In genomic region chr1:205296154-205296553, GRCh38 we compare ENCODE assay signal across 19 cellular contexts. TPM values are rescaled to one million over a fixed set of nuclear protein-coding genes. Genes with fewer than 3 reads are reported as not detected.
DNase-seq lines count a peak whose midpoint lies in the region; ATAC-seq and TF ChIP-seq lines count a peak whose summit lies in the region.
"Had no signal": no experiment of that assay in that cellular context is flagged by ENCODE, and none has a peak within 500 bp of the region (broad histone marks: within the 10 kb centered on the region; RNA-seq: fewer than 3 reads in every experiment).

No MANE protein-coding gene starts in this region.

- peak overlapping the region; percentile 28 for H3K18ac ChIP-seq in mesendoderm (ENCODE audit: low read length)

- no peak overlapping the region for H4K8ac ChIP-seq in mesendoderm (ENCODE audit: low read depth, low read length)

- H3K4me1 Mint-ChIP-seq in activated CD8-positive, alpha-beta T cell treated with anti-CD3 and anti-CD28 coated beads for 36 hours (ENCODE audit: low read depth): peaks cover 58% of the 10 kb centered on the region
- H3K4me1 Mint-ChIP-seq in activated CD8-positive, alpha-beta T cell treated with anti-CD3 and anti-CD28 coated beads, Interleukin-2, amount 10 ng/mL, durations not matched to agents 7 days and 5 days (ENCODE audit: low read depth): peaks cover 14% of the 10 kb centered on the region
- peaks cover 77 to 87% (median 87%) of the 10 kb centered on the region in 3 donors for H3K4me1 Mint-ChIP-seq in T-cell
- H3K4me1 Mint-ChIP-seq in stimulated activated naive B cell treated with anti-CD40 and anti-IgM and Interleukin-4, amounts not matched to agents 10 μg/mL and 1 μg/mL and 100 μg/mL, for 72 hours: peaks cover 53 to 90% of the 10 kb centered on the region in 2 donors

- TF ChIP-seq CTCF in activated CD8-positive, alpha-beta T cell treated with anti-CD3 and anti-CD28 coated beads for 36 hours (IDR thresholded peaks at IDR 0.05): no peak

- CTCF ChIA-PET in activated CD8-positive, alpha-beta T cell treated with anti-CD3 and anti-CD28 coated beads for 36 hours (lab: Charles Lee): interaction anchor here (1.1 to 2.3 kb wide), 2 partner anchors 29 to 39 kb away, joined by 4 to 9 read pairs; no protein-coding TSS in a partner anchor
- CTCF ChIA-PET in activated CD8-positive, alpha-beta T cell treated with anti-CD3 and anti-CD28 coated beads, Interleukin-2, amount 10 ng/mL, durations not matched to agents 7 days and 5 days (lab: Charles Lee): interaction anchor here (0.9 to 31.0 kb wide), 4 partner anchors 12 to 29 kb away, joined by 3 to 1266 read pairs (median 16); partner anchors contain the start of gene NUAK2
- CTCF ChIA-PET in T-cell (lab: Charles Lee): interaction anchor here in 1 of 2 donors (1.0 to 1.3 kb wide), 2 partner anchors 10 to 29 kb away, joined by 3 to 5 read pairs; no protein-coding TSS in a partner anchor

- no peaks in the 10 kb centered on the region for H3K27me3 Mint-ChIP-seq in activated CD8-positive, alpha-beta T cell treated with anti-CD3 and anti-CD28 coated beads for 36 hours
- peaks cover 28% of the 10 kb centered on the region for H3K27me3 Mint-ChIP-seq in activated CD8-positive, alpha-beta T cell treated with anti-CD3 and anti-CD28 coated beads, Interleukin-2, amount 10 ng/mL, durations not matched to agents 7 days and 5 days (ENCODE audit: low read depth)
- no peaks in the 10 kb centered on the region for H3K27me3 Mint-ChIP-seq in T-cell
- no peaks in the 10 kb centered on the region for H3K27me3 Mint-ChIP-seq in stimulated activated naive B cell treated with anti-CD40 and anti-IgM and Interleukin-4, amounts not matched to agents 10 μg/mL and 1 μg/mL and 100 μg/mL, for 72 hours
- H3K27me3 Mint-ChIP-seq: activated CD4-positive, alpha-beta memory T cell treated with anti-CD3 and anti-CD28 coated beads for 36 hours had no signal

- H3K9ac ChIP-seq in mesendoderm (ENCODE audit: low read length): no peak overlapping the region
- H3K9ac ChIP-seq: BLaER1 had no signal

- no peak overlapping the region for H3K4me2 ChIP-seq in mesendoderm (ENCODE audit: low read length)
- H3K4me2 ChIP-seq: BLaER1 had no signal

- WGBS in mesendoderm (ENCODE audit: extremely low coverage, insufficient coverage, low lambda C conversion rate): no CpG with 5 or more reads among the region's 2 CpGs

- intact Hi-C loops in activated CD8-positive, alpha-beta T cell treated with anti-CD3 and anti-CD28 coated beads for 36 hours (cut with micrococcal nuclease): no loop called here

- POLR2A ChIA-PET in activated CD8-positive, alpha-beta T cell treated with anti-CD3 and anti-CD28 coated beads for 36 hours (lab: Charles Lee): interaction anchor here (0.7 to 1.0 kb wide), 3 partner anchors 13 to 97 kb away, joined by 3 to 5 read pairs (median 3); no protein-coding TSS in a partner anchor
- POLR2A ChIA-PET in activated CD8-positive, alpha-beta T cell treated with anti-CD3 and anti-CD28 coated beads, Interleukin-2, amount 10 ng/mL, durations not matched to agents 7 days and 5 days (lab: Charles Lee): no interaction called here
- POLR2A ChIA-PET in T-cell (lab: Charles Lee): no interaction called here

- H2BK15ac ChIP-seq in mesendoderm (replicated peaks; ENCODE audit: low read depth): no peak overlapping the region

- H3K9me3 Mint-ChIP-seq in activated CD8-positive, alpha-beta T cell treated with anti-CD3 and anti-CD28 coated beads for 36 hours: no peaks in the 10 kb centered on the region
- no peaks in the 10 kb centered on the region for H3K9me3 Mint-ChIP-seq in activated CD8-positive, alpha-beta T cell treated with anti-CD3 and anti-CD28 coated beads, Interleukin-2, amount 10 ng/mL, durations not matched to agents 7 days and 5 days (ENCODE audit: insufficient read depth)
- no peaks in the 10 kb centered on the region for H3K9me3 Mint-ChIP-seq in T-cell
- no peaks in the 10 kb centered on the region for H3K9me3 Mint-ChIP-seq in stimulated activated naive B cell treated with anti-CD40 and anti-IgM and Interleukin-4, amounts not matched to agents 10 μg/mL and 1 μg/mL and 100 μg/mL, for 72 hours
- H3K9me3 Mint-ChIP-seq: activated CD4-positive, alpha-beta memory T cell treated with anti-CD3 and anti-CD28 coated beads for 36 hours; activated T-cell treated with anti-CD3 and anti-CD28 coated beads, Interleukin-2, amount 50 U/mL, for 4 hours had no signal

- no peak overlapping the region for H4K5ac ChIP-seq in mesendoderm (ENCODE audit: low read length)

- H3K4ac ChIP-seq in mesendoderm (ENCODE audit: low read depth, low read length): peak overlapping the region; percentile 88

- H3K23ac ChIP-seq in mesendoderm (ENCODE audit: low read length): no peak overlapping the region

- no peak overlapping the region for H3K4me3 ChIP-seq in mesendoderm (ENCODE audit: low read length)
- H3K4me3 ChIP-seq: BLaER1, lower lobe of right lung, spleen, suprapubic skin had no signal

- peak; percentile 40 for ATAC-seq in activated CD8-positive, alpha-beta T cell treated with anti-CD3 and anti-CD28 coated beads for 36 hours
- ATAC-seq in activated CD8-positive, alpha-beta T cell treated with anti-CD3 and anti-CD28 coated beads, Interleukin-2, amount 10 ng/mL, durations not matched to agents 7 days and 5 days: no peak
- peak in 3 of 4 experiments; percentile 36 to 55 (median 40) for ATAC-seq in T-cell (replicated peaks in 1 of 4)
- ATAC-seq in stimulated activated naive B cell treated with anti-CD40 and anti-IgM and Interleukin-4, amounts not matched to agents 10 μg/mL and 1 μg/mL and 100 μg/mL, for 72 hours (replicated peaks): peak in 1 of 2 donors; percentile 21
- ATAC-seq in esophagus mucosa: no peak
- ATAC-seq: HepG2, lower lobe of right lung had no signal

- no peaks in the 10 kb centered on the region for H3K79me2 ChIP-seq in mesendoderm (ENCODE audit: control insufficient read depth, insufficient read depth, low read length)

- no peaks in the 10 kb centered on the region for H3K79me1 ChIP-seq in mesendoderm (ENCODE audit: low read length)

- peaks cover 30% of the 10 kb centered on the region for H3K4me1 ChIP-seq in mesendoderm (ENCODE audit: control insufficient read depth, low read depth, low read length)

- H3K36me3 ChIP-seq in mesendoderm (ENCODE audit: control insufficient read depth, insufficient read depth, low read length): no peaks in the 10 kb centered on the region
- H3K36me3 ChIP-seq: BLaER1, lower lobe of right lung, suprapubic skin had no signal

- peak overlapping the region; percentile 27 for H2AK5ac ChIP-seq in mesendoderm (ENCODE audit: low read length)

- peak overlapping the region; percentile 44 for H3K56ac ChIP-seq in mesendoderm (ENCODE audit: low read length)

- H2BK5ac ChIP-seq in mesendoderm (ENCODE audit: low read length): peak overlapping the region; percentile 22

- no peak overlapping the region for H2BK120ac ChIP-seq in mesendoderm (ENCODE audit: low read depth, low read length)

- H3K27me3 ChIP-seq in mesendoderm (ENCODE audit: insufficient read depth, low read length, poor library complexity): no peaks in the 10 kb centered on the region
- H3K27me3 ChIP-seq: spleen, suprapubic skin had no signal

- H3K36me3 Mint-ChIP-seq in activated CD8-positive, alpha-beta T cell treated with anti-CD3 and anti-CD28 coated beads for 36 hours (ENCODE audit: low read depth): no peaks in the 10 kb centered on the region
- no peaks in the 10 kb centered on the region for H3K36me3 Mint-ChIP-seq in activated CD8-positive, alpha-beta T cell treated with anti-CD3 and anti-CD28 coated beads, Interleukin-2, amount 10 ng/mL, durations not matched to agents 7 days and 5 days (ENCODE audit: low read depth)
- H3K36me3 Mint-ChIP-seq in T-cell: peaks cover 3% of the 10 kb centered on the region
- H3K36me3 Mint-ChIP-seq in stimulated activated naive B cell treated with anti-CD40 and anti-IgM and Interleukin-4, amounts not matched to agents 10 μg/mL and 1 μg/mL and 100 μg/mL, for 72 hours: peaks cover 0 to 7% of the 10 kb centered on the region in 2 donors

- no peak overlapping the region for H3K4me3 Mint-ChIP-seq in activated CD8-positive, alpha-beta T cell treated with anti-CD3 and anti-CD28 coated beads for 36 hours
- no peak overlapping the region for H3K4me3 Mint-ChIP-seq in activated CD8-positive, alpha-beta T cell treated with anti-CD3 and anti-CD28 coated beads, Interleukin-2, amount 10 ng/mL, durations not matched to agents 7 days and 5 days
- no peak overlapping the region for H3K4me3 Mint-ChIP-seq in T-cell
- H3K4me3 Mint-ChIP-seq in stimulated activated naive B cell treated with anti-CD40 and anti-IgM and Interleukin-4, amounts not matched to agents 10 μg/mL and 1 μg/mL and 100 μg/mL, for 72 hours: no peak overlapping the region
- H3K4me3 Mint-ChIP-seq: activated CD4-positive, alpha-beta memory T cell treated with anti-CD3 and anti-CD28 coated beads for 36 hours; activated T-cell treated with anti-CD3 and anti-CD28 coated beads, Interleukin-2, amount 50 U/mL, for 4 hours had no signal

- no peak overlapping the region for H3K27ac Mint-ChIP-seq in activated CD8-positive, alpha-beta T cell treated with anti-CD3 and anti-CD28 coated beads for 36 hours
- no peak overlapping the region for H3K27ac Mint-ChIP-seq in activated CD8-positive, alpha-beta T cell treated with anti-CD3 and anti-CD28 coated beads, Interleukin-2, amount 10 ng/mL, durations not matched to agents 7 days and 5 days
- peak overlapping the region; percentile 71 to 89 for H3K27ac Mint-ChIP-seq in T-cell
- H3K27ac Mint-ChIP-seq in stimulated activated naive B cell treated with anti-CD40 and anti-IgM and Interleukin-4, amounts not matched to agents 10 μg/mL and 1 μg/mL and 100 μg/mL, for 72 hours: peak overlapping the region; percentile 56

- peak overlapping the region; percentile 74 for H3K27ac ChIP-seq in mesendoderm (ENCODE audit: low read depth, low read length)
- H3K27ac ChIP-seq: BLaER1, lower lobe of right lung, suprapubic skin had no signal

- no peak for DNase-seq in activated CD8-positive, alpha-beta T cell treated with anti-CD3 and anti-CD28 coated beads for 36 hours
- DNase-seq in activated CD8-positive, alpha-beta T cell treated with anti-CD3 and anti-CD28 coated beads, Interleukin-2, amount 10 ng/mL, durations not matched to agents 7 days and 5 days: no peak
- no peak for DNase-seq in T-cell
- no peak for DNase-seq in mesendoderm
- DNase-seq in stimulated activated naive B cell treated with anti-CD40 and anti-IgM and Interleukin-4, amounts not matched to agents 10 μg/mL and 1 μg/mL and 100 μg/mL, for 72 hours: no peak
- DNase-seq in NCI-H82 treated with DMSO at 0.1 percent for 48 hours (lab: John Stamatoyannopoulos, UW; ENCODE audit: unreplicated experiment): no peak
- DNase-seq in activated effector memory CD4-positive, alpha-beta T cell treated with Interleukin-2 at 50 U/mL for 16 hours: no peak
- DNase-seq: 8988T; activated CD4-positive, alpha-beta memory T cell treated with anti-CD3 and anti-CD28 coated beads for 36 hours; activated T-cell treated with anti-CD3 and anti-CD28 coated beads, Interleukin-2, amount 50 U/mL, for 4 hours; DMS53; lower lobe of right lung; NCI-H1694 treated with DMSO at 0.1 percent for 48 hours; NCI-H345; spleen had no signal

RNA-seq across cellular contexts. Expression of gene NUAK2, which starts 25.4 kb away (rescaled TPM):
- 1 to 10 TPM; 1.9 TPM for total RNA-seq in activated CD8-positive, alpha-beta T cell treated with anti-CD3 and anti-CD28 coated beads for 36 hours
- 1 to 10 TPM; 1.6 TPM for total RNA-seq in activated CD8-positive, alpha-beta T cell treated with anti-CD3 and anti-CD28 coated beads, Interleukin-2, amount 10 ng/mL, durations not matched to agents 7 days and 5 days
- total RNA-seq in T-cell (10 to 100 TPM; 15.0 to 38.7 (median 32.7) TPM), esophagus mucosa (28.3 TPM)
- 11.0 TPM for polyA plus RNA-seq in mesendoderm (2013, experiment 1 of 2)
- 11.3 TPM for polyA plus RNA-seq in mesendoderm (2013, experiment 2 of 2)

Comparison
In these comparisons a context has a peak if more than half of its experiments do, and no peak if none do; other contexts are left out.
1. ATAC-seq: peak in activated CD8-positive, alpha-beta T cell treated with anti-CD3 and anti-CD28 coated beads for 36 hours (single experiment) and T-cell (3 of 4); none in activated CD8-positive, alpha-beta T cell treated with anti-CD3 and anti-CD28 coated beads, Interleukin-2, amount 10 ng/mL, durations not matched to agents 7 days and 5 days (single experiment) and esophagus mucosa (single experiment).
2. H3K27ac Mint-ChIP-seq: peak in T-cell (2 of 2) and stimulated activated naive B cell treated with anti-CD40 and anti-IgM and Interleukin-4, amounts not matched to agents 10 μg/mL and 1 μg/mL and 100 μg/mL, for 72 hours (single experiment); none in activated CD8-positive, alpha-beta T cell treated with anti-CD3 and anti-CD28 coated beads for 36 hours (single experiment) and activated CD8-positive, alpha-beta T cell treated with anti-CD3 and anti-CD28 coated beads, Interleukin-2, amount 10 ng/mL, durations not matched to agents 7 days and 5 days (single experiment).